Comparison of ENCODE assay signal across 21 cellular contexts in the genomic region with DNA sequence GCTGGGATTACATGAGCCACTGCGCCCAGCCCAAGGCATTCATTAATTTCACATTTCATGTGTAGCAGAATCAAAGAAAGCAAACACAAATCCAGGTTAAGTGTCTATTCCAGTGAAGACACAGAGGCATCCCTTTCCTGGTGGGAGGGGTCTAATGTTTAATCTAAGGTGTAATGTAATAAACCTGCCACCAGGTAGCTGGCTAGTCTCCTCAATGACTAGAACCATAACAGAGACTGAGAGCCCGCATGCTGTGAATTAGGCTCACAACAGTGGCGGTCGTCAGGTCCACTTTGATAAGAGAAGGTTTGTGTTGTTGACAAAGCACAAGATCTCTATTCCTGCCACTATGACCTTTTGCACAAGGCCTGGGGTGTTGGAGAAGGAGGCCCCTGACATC.
DNase-seq lines count a peak whose midpoint lies in the region; ATAC-seq and TF ChIP-seq lines count a peak whose summit lies in the region.
"Had no signal": no experiment of that assay in that cellular context is flagged by ENCODE, and none has a peak within 500 bp of the region (broad histone marks: within the 10 kb centered on the region; RNA-seq: fewer than 3 reads in every experiment).

No MANE protein-coding gene starts in this region.

- H3K9ac ChIP-seq in H9 (ENCODE audit: extremely low read depth, insufficient read length, low read length): no peak overlapping the region

- H2BK5ac ChIP-seq in H9 (ENCODE audit: insufficient read length, low read length): no peak overlapping the region

- no peak overlapping the region for H3T11ph ChIP-seq in H9 (ENCODE audit: low read length)

- H2BK120ac ChIP-seq in H9 (ENCODE audit: low read depth, low read length, poor library complexity, severe bottlenecking): no peak overlapping the region

- no peak overlapping the region for H3K18ac ChIP-seq in H9 (ENCODE audit: insufficient read length, low read depth, low read length)

- DNase-seq in T-helper 1 cell: no peak
- DNase-seq in H9: no peak
- DNase-seq in medulla oblongata (ENCODE audit: extremely low spot score): peak; percentile 0
- DNase-seq in ureter (ENCODE audit: low spot score): peak; percentile 14
- no peak for DNase-seq in effector memory CD8-positive, alpha-beta T cell
- no peak for DNase-seq in anterior cingulate cortex (lab: John Stamatoyannopoulos, UW)
- DNase-seq: DMS79 treated with DMSO at 0.1 percent for 48 hours, KBM-7, MM.1S, NCI-H1048, NCI-H1417 treated with DMSO at 0.1 percent for 48 hours, NCI-H2029, NCI-H2171, NCI-H345, NCI-H524, NCI-H774, OCI-M1 had no signal

- H2AK5ac ChIP-seq in H9 (ENCODE audit: insufficient read length, low read length): no peak overlapping the region

- H4K91ac ChIP-seq in H9 (ENCODE audit: insufficient read length, low read depth, low read length): no peak overlapping the region

- H3K4ac ChIP-seq in H9 (ENCODE audit: low read depth, low read length): no peak overlapping the region

- H3K4me1 ChIP-seq in H9 (ENCODE audit: insufficient read depth, low read length): no peaks in the 10 kb centered on the region; the same call in 1 of the 2 replicates
- H3K4me1 ChIP-seq: A549, SJSA1 had no signal

- 0 out of 2 replicates have a peak, but pooled peaks cover 2% of the 10 kb centered on the region for H3K79me2 ChIP-seq in H9 (ENCODE audit: insufficient read depth, low read length)

- H3K27ac Mint-ChIP-seq in T-helper 1 cell treated with Interleukin-12 subunit alpha and Interleukin-12 subunit beta and Interleukin-4 antibody, amounts not matched to agents 30 μg/mL and 1 μg/mL, for 36 hours: peak overlapping the region; percentile 41
- peak overlapping the region in 1 of 3 experiments; percentile 79; a peak in 1 of 7 replicates for H3K27ac Mint-ChIP-seq in H9
- H3K27ac Mint-ChIP-seq in effector memory CD8-positive, alpha-beta T cell: no peak overlapping the region
- H3K27ac Mint-ChIP-seq: B cell had no signal

- H3K27ac ChIP-seq in H9 (ENCODE audit: insufficient read length, low read depth, low read length): no peak overlapping the region
- H3K27ac ChIP-seq: A549, SJSA1 had no signal

- ATAC-seq in effector memory CD8-positive, alpha-beta T cell (replicated peaks): no peak
- ATAC-seq: A549 had no signal

- no peak overlapping the region for H4K8ac ChIP-seq in H9 (replicated peaks; ENCODE audit: insufficient read length, low read depth, low read length)

- WGBS in H9 (ENCODE audit: extremely low coverage, insufficient read length, low lambda C conversion rate): no CpG with 5 or more reads among the region's 4 CpGs

- no peak overlapping the region for H3K14ac ChIP-seq in H9 (ENCODE audit: insufficient read depth, low read length)

- no peak overlapping the region for H3K23ac ChIP-seq in H9 (ENCODE audit: insufficient read length, low read depth, low read length)

- H3K4me3 Mint-ChIP-seq in T-helper 1 cell treated with Interleukin-12 subunit alpha and Interleukin-12 subunit beta and Interleukin-4 antibody, amounts not matched to agents 30 μg/mL and 1 μg/mL, for 36 hours: no peak overlapping the region
- no peak overlapping the region for H3K4me3 Mint-ChIP-seq in H9
- H3K4me3 Mint-ChIP-seq in effector memory CD8-positive, alpha-beta T cell: no peak overlapping the region
- H3K4me3 Mint-ChIP-seq: B cell had no signal

- H2AFZ ChIP-seq in H9 (ENCODE audit: low read length): no peak overlapping the region

- no peaks in the 10 kb centered on the region for H3K9me3 Mint-ChIP-seq in T-helper 1 cell treated with Interleukin-12 subunit alpha and Interleukin-12 subunit beta and Interleukin-4 antibody, amounts not matched to agents 30 μg/mL and 1 μg/mL, for 36 hours
- H3K9me3 Mint-ChIP-seq in H9: no peaks in the 10 kb centered on the region
- no peaks in the 10 kb centered on the region for H3K9me3 Mint-ChIP-seq in effector memory CD8-positive, alpha-beta T cell

- H3K23me2 ChIP-seq in H9 (ENCODE audit: insufficient read length, low read depth, low read length, poor library complexity, severe bottlenecking): no peaks in the 10 kb centered on the region

- TF ChIP-seq CTCF in H9 (conservative IDR thresholded peaks at IDR 0.05): peak; percentile 44; the same call in 2 of the 3 replicates

- H2BK20ac ChIP-seq in H9 (ENCODE audit: low read depth, low read length, poor library complexity, severe bottlenecking): no peak overlapping the region

- H3K56ac ChIP-seq in H9 (ENCODE audit: insufficient read length, low read depth, low read length): no peak overlapping the region

- no peak overlapping the region for H4K5ac ChIP-seq in H9 (ENCODE audit: insufficient read length, low read depth, low read length)

- H3K27me3 ChIP-seq in H9 (ENCODE audit: insufficient read depth, low read length): no peaks in the 10 kb centered on the region
- H3K27me3 ChIP-seq: SJSA1 had no signal

- no peak overlapping the region for H3K4me2 ChIP-seq in H9 (ENCODE audit: insufficient read depth, insufficient read length, low read length)
- H3K4me2 ChIP-seq: A549 had no signal

- no peaks in the 10 kb centered on the region for H3K9me3 ChIP-seq in H9 (ENCODE audit: control insufficient read depth, low read depth, low read length)
- H3K9me3 ChIP-seq: A549, SJSA1 had no signal

- peaks cover 26% of the 10 kb centered on the region for H3K27me3 Mint-ChIP-seq in T-helper 1 cell treated with Interleukin-12 subunit alpha and Interleukin-12 subunit beta and Interleukin-4 antibody, amounts not matched to agents 30 μg/mL and 1 μg/mL, for 36 hours (ENCODE audit: low read depth)
- H3K27me3 Mint-ChIP-seq in H9 (ENCODE audit: low read depth): peaks cover 2% of the 10 kb centered on the region; the same call in 1 of the 2 replicates
- peaks cover 17 to 18% of the 10 kb centered on the region in 2 donors for H3K27me3 Mint-ChIP-seq in effector memory CD8-positive, alpha-beta T cell

- no peaks in the 10 kb centered on the region for H3K36me3 Mint-ChIP-seq in T-helper 1 cell treated with Interleukin-12 subunit alpha and Interleukin-12 subunit beta and Interleukin-4 antibody, amounts not matched to agents 30 μg/mL and 1 μg/mL, for 36 hours (ENCODE audit: low read depth)
- no peaks in the 10 kb centered on the region for H3K36me3 Mint-ChIP-seq in H9 (ENCODE audit: insufficient read depth in 1 of 3, low read depth in 3 of 3)
- H3K36me3 Mint-ChIP-seq in effector memory CD8-positive, alpha-beta T cell (ENCODE audit: insufficient read depth): no peaks in the 10 kb centered on the region

- no peaks in the 10 kb centered on the region for H4K20me1 ChIP-seq in H9 (ENCODE audit: control insufficient read depth, insufficient read depth, insufficient read length)

- H2BK15ac ChIP-seq in H9 (ENCODE audit: low read depth, low read length): no peak overlapping the region

- no peaks in the 10 kb centered on the region for H3K79me1 ChIP-seq in H9 (ENCODE audit: insufficient read depth, low read depth, low read length, poor library complexity, severe bottlenecking)

- H3K4me1 Mint-ChIP-seq in T-helper 1 cell treated with Interleukin-12 subunit alpha and Interleukin-12 subunit beta and Interleukin-4 antibody, amounts not matched to agents 30 μg/mL and 1 μg/mL, for 36 hours (ENCODE audit: low read depth): peaks cover 28% of the 10 kb centered on the region
- peaks cover 7 to 24% of the 10 kb centered on the region in 2 experiments for H3K4me1 Mint-ChIP-seq in H9
- peaks cover 4 to 8% of the 10 kb centered on the region in 2 donors for H3K4me1 Mint-ChIP-seq in effector memory CD8-positive, alpha-beta T cell (ENCODE audit: low read depth in 2 of 2)

- no peak overlapping the region for H2BK12ac ChIP-seq in H9 (ENCODE audit: insufficient read length, low read depth, low read length)

Comparison
In these comparisons a context has a peak if more than half of its experiments do, and no peak if none do; other contexts are left out.
1. DNase-seq: peak in medulla oblongata (single experiment) and ureter (single experiment); none in T-helper 1 cell (0 of 5), H9 (single experiment), effector memory CD8-positive, alpha-beta T cell (0 of 3) and anterior cingulate cortex (0 of 58).